In genomic region chr3:50577348-50577747, GRCh38 we compare ENCODE assay signal across 11 cellular contexts.
"Had no signal": no experiment of that assay in that cellular context is flagged by ENCODE, and none has a peak within 500 bp of the region (broad histone marks: within the 10 kb centered on the region; RNA-seq: fewer than 3 reads in every experiment).

No MANE protein-coding gene starts in this region.

- H3K27ac ChIP-seq: brain microvascular endothelial cell, parathyroid adenoma, transverse colon had no signal

- H3K79me2 ChIP-seq: parathyroid adenoma had no signal

- H3K9me3 Mint-ChIP-seq: activated T-cell treated with anti-CD3 and anti-CD28 coated beads, Interleukin-2, amount 50 U/mL, for 4 hours had no signal

- H2AFZ ChIP-seq: parathyroid adenoma had no signal

- H3K36me3 ChIP-seq: brain microvascular endothelial cell, transverse colon had no signal

- DNase-seq: activated naive CD4-positive, alpha-beta T cell; activated T-cell treated with anti-CD3 and anti-CD28 coated beads, Interleukin-2, amount 50 U/mL, for 4 hours; brain microvascular endothelial cell; hippocampal formation; mesendoderm; stimulated activated CD4-positive, alpha-beta T cell treated with anti-CD3 and anti-CD28 coated beads, Interleukin-4, amount 100 ng/mL, for 4 hours; transverse colon had no signal

- H3K9me3 ChIP-seq: transverse colon had no signal

- ATAC-seq: activated CD4-positive, CD25-positive, alpha-beta regulatory T cell treated with anti-CD3 and anti-CD28 coated beads, Interleukin-2, amount 50 U/mL, for 24 hours; activated T-cell treated with anti-CD3 and anti-CD28 coated beads, Interleukin-2, amount 50 U/mL, for 4 hours; esophagus mucosa had no signal

- H3K27me3 ChIP-seq: brain microvascular endothelial cell, transverse colon had no signal

- H3K9ac ChIP-seq: parathyroid adenoma had no signal

- H3K4me3 Mint-ChIP-seq: activated T-cell treated with anti-CD3 and anti-CD28 coated beads, Interleukin-2, amount 50 U/mL, for 4 hours had no signal

- H3K4me3 ChIP-seq: skin epidermis, transverse colon had no signal
